ENCODE assay signal across 8 cellular contexts in genomic region chr6:82362868-82363267, GRCh38. TPM values are rescaled to one million over a fixed set of nuclear protein-coding genes. Genes with fewer than 3 reads are reported as not detected.
DNase-seq lines count a peak whose midpoint lies in the region; ATAC-seq, FAIRE-seq and TF ChIP-seq lines count a peak whose summit lies in the region.

No MANE protein-coding gene starts in this region.

- no peak for ATAC-seq in stimulated activated effector memory CD8-positive, alpha-beta T cell treated with anti-CD3 and anti-CD28 coated beads, Interleukin-12 subunit alpha, Interleukin-12 subunit beta, amount 100 ng/mL, for 72 hours

- no peaks in the 10 kb centered on the region for H3K36me3 Mint-ChIP-seq in stimulated activated effector memory CD8-positive, alpha-beta T cell treated with anti-CD3 and anti-CD28 coated beads, Interleukin-12 subunit alpha, Interleukin-12 subunit beta, amount 100 ng/mL, for 72 hours

- H3K9ac ChIP-seq in adipocyte (ENCODE audit: low read length) = peak overlapping the region; percentile 88
- H3K9ac ChIP-seq in kidney (ENCODE audit: low read length in 2 of 2) = no peak overlapping the region

- no peak for FAIRE-seq in kidney (lab: Jason Lieb, UNC)

- H3K27me3 ChIP-seq in HAP-1 (ENCODE audit: low read depth) (no peaks in the 10 kb centered on the region), adipocyte (replicated peaks; ENCODE audit: control insufficient read depth, insufficient read depth, low read length) (no peaks in the 10 kb centered on the region), iPS DF 6.9 (ENCODE audit: control insufficient read depth, insufficient read depth, low read length) (no peaks in the 10 kb centered on the region)

- in situ Hi-C loops in HAP-1 (cut with MboI; ENCODE audit: low sequenced_read_pairs) = no loop called here

- H3K4me1 Mint-ChIP-seq in stimulated activated effector memory CD8-positive, alpha-beta T cell treated with anti-CD3 and anti-CD28 coated beads, Interleukin-12 subunit alpha, Interleukin-12 subunit beta, amount 100 ng/mL, for 72 hours = peaks cover 25% of the 10 kb centered on the region

- peaks cover 7% of the 10 kb centered on the region; the same call in 1 of the 2 replicates for H3K36me3 ChIP-seq in HAP-1 (replicated peaks)
- H3K36me3 ChIP-seq in adipocyte (ENCODE audit: control insufficient read depth, insufficient read depth, low read length, severe bottlenecking) = no peaks in the 10 kb centered on the region
- H3K36me3 ChIP-seq in iPS DF 6.9 (ENCODE audit: control insufficient read depth, insufficient read depth, low read length) = no peaks in the 10 kb centered on the region
- no peaks in the 10 kb centered on the region for H3K36me3 ChIP-seq in kidney (ENCODE audit: control insufficient read depth in 1 of 2, insufficient read depth in 2 of 2, low read length in 2 of 2)

- H3K4me1 ChIP-seq in HAP-1 (peaks cover 13% of the 10 kb centered on the region), adipocyte (ENCODE audit: control insufficient read depth, insufficient read depth, low read length) (peaks cover 27% of the 10 kb centered on the region), iPS DF 6.9 (ENCODE audit: control insufficient read depth, insufficient read depth, low read length) (peaks cover 4% of the 10 kb centered on the region; the same call in 1 of the 2 replicates), kidney (ENCODE audit: control insufficient read depth in 1 of 2, insufficient read depth in 1 of 2, low read depth in 1 of 2, low read length in 2 of 2) (peaks cover 0 to 7% of the 10 kb centered on the region in 2 donors)

- WGBS in iPS DF 6.9 (ENCODE audit: insufficient coverage, insufficient read length) = no CpG with 5 or more reads among the region's 8 CpGs

- DNase-seq in HAP-1 (ENCODE audit: low spot score in 2 of 2) (peak in 1 of 2 experiments; percentile 11), adipocyte (ENCODE audit: low read depth) (peak; percentile 94), iPS DF 6.9 (ENCODE audit: low read depth, low spot score) (no peak), NCI-H1092 (lab: John Stamatoyannopoulos, UW) (no peak), kidney (no peak)
- no peak for DNase-seq in stimulated activated effector memory CD8-positive, alpha-beta T cell treated with anti-CD3 and anti-CD28 coated beads, Interleukin-12 subunit alpha, Interleukin-12 subunit beta, amount 100 ng/mL, for 72 hours (ENCODE audit: low spot score in 2 of 2)
- DNase-seq in stimulated activated CD4-positive, alpha-beta T cell treated with anti-CD3 and anti-CD28 coated beads, Interleukin-2, amount 100 ng/mL, for 24 hours = no peak
- no peak for DNase-seq in stimulated activated CD4-positive, alpha-beta T cell treated with anti-CD3 and anti-CD28 coated beads, Interleukin-1b, Interleukin-23, amount 100 ng/mL, for 48 hours

- TF ChIP-seq CTCF in kidney (IDR thresholded peaks at IDR 0.05; ENCODE audit: borderline replicate concordance, extremely low read depth, insufficient read depth) = no peak

- H3K27ac ChIP-seq in iPS DF 6.9 (ENCODE audit: low read length) = no peak overlapping the region
- H3K27ac ChIP-seq in kidney (ENCODE audit: low read depth in 2 of 2, low read length in 2 of 2) = no peak overlapping the region

- H3K9me3 ChIP-seq in HAP-1 = no peaks in the 10 kb centered on the region
- H3K9me3 ChIP-seq in adipocyte (ENCODE audit: control insufficient read depth, low read length) = no peaks in the 10 kb centered on the region
- no peaks in the 10 kb centered on the region for H3K9me3 ChIP-seq in iPS DF 6.9 (ENCODE audit: control insufficient read depth, insufficient read depth, low read length)
- H3K9me3 ChIP-seq in kidney (ENCODE audit: control insufficient read depth in 1 of 2, low read length in 2 of 2) = no peaks in the 10 kb centered on the region

- intact Hi-C loops in kidney (cut with DNase I) = no loop called here

- peak overlapping the region; percentile 68 for H3K4me3 ChIP-seq in HAP-1
- H3K4me3 ChIP-seq in adipocyte (ENCODE audit: low read length) = peak overlapping the region; percentile 82
- H3K4me3 ChIP-seq in iPS DF 6.9 (ENCODE audit: low read length) = peak overlapping the region; percentile 75; the same call in 1 of the 2 replicates
- peak overlapping the region in 1 of 2 donors; percentile 79 for H3K4me3 ChIP-seq in kidney (ENCODE audit: low read length in 2 of 2)

- H3K9me3 Mint-ChIP-seq in stimulated activated effector memory CD8-positive, alpha-beta T cell treated with anti-CD3 and anti-CD28 coated beads, Interleukin-12 subunit alpha, Interleukin-12 subunit beta, amount 100 ng/mL, for 72 hours = no peaks in the 10 kb centered on the region

- H3K4me3 Mint-ChIP-seq in stimulated activated effector memory CD8-positive, alpha-beta T cell treated with anti-CD3 and anti-CD28 coated beads, Interleukin-12 subunit alpha, Interleukin-12 subunit beta, amount 100 ng/mL, for 72 hours = peak overlapping the region; percentile 85

- peak overlapping the region; percentile 60 for H3K27ac Mint-ChIP-seq in stimulated activated effector memory CD8-positive, alpha-beta T cell treated with anti-CD3 and anti-CD28 coated beads, Interleukin-12 subunit alpha, Interleukin-12 subunit beta, amount 100 ng/mL, for 72 hours

RNA-seq across cellular contexts. Expression of gene TPBG, which starts 0.7 kb away (rescaled TPM):
- 30.8 TPM for total RNA-seq in kidney
- polyA plus RNA-seq in kidney (ENCODE audit: insufficient read depth, low read depth, low replicate concordance) = 5.8 TPM
